In the genomic region with DNA sequence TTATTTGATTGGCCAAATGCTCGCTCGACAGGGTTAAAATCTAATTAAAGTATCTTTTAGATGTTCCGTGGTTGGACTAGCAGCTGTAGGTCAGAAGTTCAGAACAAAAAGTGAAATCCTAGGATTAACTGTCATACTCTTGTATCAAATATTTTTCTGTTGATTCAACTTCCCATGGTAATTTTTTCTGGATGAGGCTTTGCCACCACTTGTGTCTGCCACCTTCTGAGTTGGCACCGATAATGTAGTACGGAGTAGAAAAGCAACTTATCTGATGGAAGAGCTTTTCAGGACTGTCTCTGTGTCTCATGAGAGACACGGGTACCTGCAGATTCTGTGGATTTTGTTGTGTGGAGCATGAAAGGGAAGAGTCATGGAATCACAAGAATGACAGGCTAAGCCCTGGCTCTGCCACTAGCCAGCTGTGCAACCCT, we compare ENCODE assay signal across 10 cellular contexts. TPM values are rescaled to one million over a fixed set of nuclear protein-coding genes. Genes with fewer than 3 reads are reported as not detected.
DNase-seq lines count a peak whose midpoint lies in the region; TF ChIP-seq lines count a peak whose summit lies in the region.
"Had no signal": no experiment of that assay in that cellular context is flagged by ENCODE, and none has a peak within 500 bp of the region (broad histone marks: within the 10 kb centered on the region; RNA-seq: fewer than 3 reads in every experiment).

No MANE protein-coding gene starts in this region.

- TF ChIP-seq CTCF in endothelial cell (IDR thresholded peaks at IDR 0.05; ENCODE audit: unreplicated experiment) = no peak
- TF ChIP-seq CTCF in nephron (IDR thresholded peaks at IDR 0.05; ENCODE audit: unreplicated experiment in 3 of 3) = no peak
- TF ChIP-seq CTCF in BE2C (IDR thresholded peaks at IDR 0.05; ENCODE audit: low read depth, low read length) = no peak

- H3K4me1 ChIP-seq in ACC112 (ENCODE audit: control insufficient read depth, insufficient read depth, low read length, unreplicated experiment) (peaks cover 42% of the 10 kb centered on the region), BE2C (no peaks in the 10 kb centered on the region)

- H3K79me2 ChIP-seq in ACC112 (ENCODE audit: control insufficient read depth, insufficient read depth, low read length, unreplicated experiment) = no peaks in the 10 kb centered on the region

- H3K27me3 Mint-ChIP-seq in endothelial cell (ENCODE audit: unreplicated experiment) = no peaks in the 10 kb centered on the region
- H3K27me3 Mint-ChIP-seq in nephron (ENCODE audit: low read depth) = no peaks in the 10 kb centered on the region

- DNase-seq in NCI-H226 (peak; percentile 64), endothelial cell (ENCODE audit: low spot score) (no peak), NCI-H2196 (lab: John Stamatoyannopoulos, UW; ENCODE audit: unreplicated experiment) (no peak), germinal center (ENCODE audit: low spot score) (no peak), DMS153 treated with DMSO at 0.1 percent for 48 hours (lab: John Stamatoyannopoulos, UW; ENCODE audit: unreplicated experiment) (no peak), BE2C (no peak)
- DNase-seq: MM.1S had no signal

- H2AFZ ChIP-seq in ACC112 (ENCODE audit: low read length, unreplicated experiment) = peak overlapping the region; percentile 61

- H3K27me3 ChIP-seq in ACC112 (ENCODE audit: insufficient read depth, low read length) (no peaks in the 10 kb centered on the region), BE2C (no peaks in the 10 kb centered on the region)
- H3K27me3 ChIP-seq: BLaER1 had no signal

- H3K27ac Mint-ChIP-seq in endothelial cell (ENCODE audit: unreplicated experiment) (peak overlapping the region; percentile 20), nephron (peak overlapping the region; percentile 10 to 76 (median 60))

- peak overlapping the region; percentile 43; the same call in 1 of the 2 replicates for H3K4me3 ChIP-seq in ACC112 (ENCODE audit: low read depth, low read length)
- H3K4me3 ChIP-seq in BE2C (ENCODE audit: low read depth, low read length) = no peak overlapping the region
- H3K4me3 ChIP-seq: BLaER1 had no signal

- H3K36me3 Mint-ChIP-seq in endothelial cell (ENCODE audit: low read depth, unreplicated experiment) (no peaks in the 10 kb centered on the region), nephron (ENCODE audit: low read depth) (no peaks in the 10 kb centered on the region)

- H3K36me3 ChIP-seq in ACC112 (ENCODE audit: insufficient read depth, low read length) = no peaks in the 10 kb centered on the region
- no peaks in the 10 kb centered on the region for H3K36me3 ChIP-seq in BE2C
- H3K36me3 ChIP-seq: BLaER1 had no signal

- H3K27ac ChIP-seq in ACC112 (ENCODE audit: low read depth, low read length) = peak overlapping the region; percentile 92
- H3K27ac ChIP-seq: BLaER1 had no signal

- H3K4me3 Mint-ChIP-seq in endothelial cell (ENCODE audit: unreplicated experiment) = no peak overlapping the region
- no peak overlapping the region for H3K4me3 Mint-ChIP-seq in nephron

- no peaks in the 10 kb centered on the region for H3K9me3 ChIP-seq in BE2C
- H3K9me3 ChIP-seq: BLaER1 had no signal

- H3K4me1 Mint-ChIP-seq in endothelial cell (ENCODE audit: unreplicated experiment) (peaks cover 38% of the 10 kb centered on the region), nephron (peaks cover 54% of the 10 kb centered on the region)

- H3K9me3 Mint-ChIP-seq in endothelial cell (ENCODE audit: unreplicated experiment) = no peaks in the 10 kb centered on the region
- H3K9me3 Mint-ChIP-seq in nephron = no peaks in the 10 kb centered on the region

RNA-seq across cellular contexts. Expression of gene CNN3, which starts 44.6 kb away (rescaled TPM):
- total RNA-seq in endothelial cell (ENCODE audit: unreplicated experiment) = 596 TPM
- polyA plus RNA-seq in BE2C (2012; ENCODE audit: insufficient read depth, insufficient read length, low read depth) = 101 TPM
